ENCODE assay signal across 8 cellular contexts in genomic region chr7:101217388-101218235, GRCh38. TPM values are rescaled to one million over a fixed set of nuclear protein-coding genes. Genes with fewer than 3 reads are reported as not detected.
A peak's percentile ranks its signal among the peaks of the same experiment; 100 is the strongest.
DNase-seq lines count a peak whose midpoint lies in the region; ATAC-seq and TF ChIP-seq lines count a peak whose summit lies in the region.

TSS of gene PLOD3 (minus strand) at chr7:101217581. CDS start at chr7:101217274, 307 bp downstream.
TSS of gene ZNHIT1 (plus strand) at chr7:101218165. CDS start at chr7:101218196, 31 bp downstream.

- H3K4me3 ChIP-seq in dorsolateral prefrontal cortex, result peak within 1 kb of the TSS; percentile 54 to 99 (median 88)
- H3K4me3 ChIP-seq in liver (ENCODE audit: low read depth in 1 of 3, low read length in 3 of 3), result peak within 1 kb of the TSS; percentile 71 to 95 (median 87)

- H3K36me3 Mint-ChIP-seq in activated CD4-positive, alpha-beta memory T cell treated with anti-CD3 and anti-CD28 coated beads for 36 hours, result peaks cover 14% of the 10 kb centered on the region

- CTCF ChIA-PET in activated CD4-positive, alpha-beta memory T cell treated with anti-CD3 and anti-CD28 coated beads for 36 hours (lab: Charles Lee), result interaction anchor here (0.6 to 7.4 kb wide), 17 partner anchors 15 to 584 kb away, joined by 3 to 62 read pairs (median 4); partner anchors contain the start of genes FIS1, TRIM56 and VGF

- peak in 37 of 56 donors; percentile 6 to 63 (median 31) for TF ChIP-seq CTCF in dorsolateral prefrontal cortex (IDR thresholded peaks at IDR 0.05 in 54 of 56, conservative IDR thresholded peaks at IDR 0.05 in 2 of 56; ENCODE audit: low read depth in 1 of 56, partially characterized antibody in 56 of 56)
- TF ChIP-seq CTCF in liver (IDR thresholded peaks at IDR 0.05; ENCODE audit: low read depth, low read length, missing input control), result peak; percentile 32

- POLR2A ChIA-PET in activated CD4-positive, alpha-beta memory T cell treated with anti-CD3 and anti-CD28 coated beads for 36 hours (lab: Charles Lee), result interaction anchor here (0.6 to 2.2 kb wide), 10 partner anchors 9 to 328 kb away, joined by 3 to 26 read pairs (median 4); partner anchors contain the start of genes CLDN15, FIS1, TRIM56 and UFSP1

- H3K27me3 Mint-ChIP-seq in activated CD4-positive, alpha-beta memory T cell treated with anti-CD3 and anti-CD28 coated beads for 36 hours, result no peaks in the 10 kb centered on the region

- H3K36me3 ChIP-seq in liver (ENCODE audit: control insufficient read depth in 4 of 4, insufficient read depth in 3 of 4, low read depth in 1 of 4, low read length in 3 of 4), result peaks cover 0 to 4% (median 2%) of the 10 kb centered on the region in 4 donors

- peak within 1 kb of the TSS; percentile 76 for H3K27ac Mint-ChIP-seq in activated CD4-positive, alpha-beta memory T cell treated with anti-CD3 and anti-CD28 coated beads for 36 hours

- no peaks in the 10 kb centered on the region for H3K9me3 Mint-ChIP-seq in activated CD4-positive, alpha-beta memory T cell treated with anti-CD3 and anti-CD28 coated beads for 36 hours

- no peaks in the 10 kb centered on the region for H3K27me3 ChIP-seq in dorsolateral prefrontal cortex
- H3K27me3 ChIP-seq in liver (ENCODE audit: control insufficient read depth in 4 of 4, insufficient read depth in 4 of 4, low read length in 3 of 4), result no peaks in the 10 kb centered on the region

- DNase-seq in CD1c-positive myeloid dendritic cell (ENCODE audit: extremely low spot score) (peak; percentile 100), NCI-H82 treated with DMSO at 0.1 percent for 48 hours (lab: John Stamatoyannopoulos, UW; ENCODE audit: unreplicated experiment) (peak; percentile 97), dorsolateral prefrontal cortex (peak; percentile 88 to 97 (median 94))
- peak; percentile 98 for DNase-seq in activated CD4-positive, alpha-beta memory T cell treated with anti-CD3 and anti-CD28 coated beads for 36 hours
- peak; percentile 97 for DNase-seq in stimulated activated CD4-positive, alpha-beta T cell treated with anti-CD3 and anti-CD28 coated beads, Interleukin-4, amount 100 ng/mL, for 24 hours

- TF ChIP-seq RAD21 in liver (IDR thresholded peaks at IDR 0.05), result peak; percentile 29 to 55

- H3K4me1 Mint-ChIP-seq in activated CD4-positive, alpha-beta memory T cell treated with anti-CD3 and anti-CD28 coated beads for 36 hours (ENCODE audit: low read depth), result peaks cover 35% of the 10 kb centered on the region

- H3K27ac ChIP-seq in dorsolateral prefrontal cortex, result peak within 1 kb of the TSS in 58 of 59 donors; percentile 75 to 99 (median 95)
- peak within 1 kb of the TSS; percentile 96 to 99 for H3K27ac ChIP-seq in liver (ENCODE audit: low read depth in 1 of 2, low read length in 2 of 2)

- WGBS in liver, result under 1% methylated on average over 57 of the region's 57 CpGs

- no peaks in the 10 kb centered on the region for H3K9me3 ChIP-seq in liver (ENCODE audit: control insufficient read depth in 4 of 4, low read length in 3 of 4)

- ATAC-seq in GM19438 (IDR thresholded peaks at IDR 0.05; ENCODE audit: low read depth, unreplicated experiment) (peak; percentile 71), HG03575 (IDR thresholded peaks at IDR 0.05; ENCODE audit: extremely low read depth, insufficient number of reproducible peaks, low FRiP score, unreplicated experiment) (peak; percentile 41)

- peak within 1 kb of the TSS; percentile 92 for H3K4me3 Mint-ChIP-seq in activated CD4-positive, alpha-beta memory T cell treated with anti-CD3 and anti-CD28 coated beads for 36 hours

- peak within 1 kb of the TSS; percentile 95 to 98 for H3K9ac ChIP-seq in liver (ENCODE audit: low read depth in 1 of 2, low read length in 2 of 2)

- intact Hi-C loops in activated CD4-positive, alpha-beta memory T cell treated with anti-CD3 and anti-CD28 coated beads for 36 hours (cut with micrococcal nuclease), result loop anchor here (1.0 to 10.0 kb wide), 2 partner anchors 27 to 133 kb away; partner anchors contain the start of gene TRIM56
- intact Hi-C loops in dorsolateral prefrontal cortex (cut with DNase I), result loop anchor here (1.0 to 10.0 kb wide), 7 partner anchors 26 to 353 kb away; partner anchors contain the start of genes ACHE (in 1 of the 2), AP1S1 (in 1 of the 2), FIS1 (in 1 of the 2) and VGF (in 1 of the 2)

- peaks cover 20 to 43% (median 37%) of the 10 kb centered on the region in 4 donors for H3K4me1 ChIP-seq in liver (ENCODE audit: control insufficient read depth in 4 of 4, insufficient read depth in 4 of 4, low read length in 3 of 4)

TF ChIP-seq in liver, 16 proteins besides CTCF, POLR2A, EP300 and RAD21:
- TF ChIP-seq GABPA (IDR thresholded peaks at IDR 0.05 in 1 of 2, conservative IDR thresholded peaks at IDR 0.05 in 1 of 2) (peak; percentile 79 to 93), RXRA (IDR thresholded peaks at IDR 0.05) (peak; percentile 36 to 47), SP1 (IDR thresholded peaks at IDR 0.05) (peak; percentile 70), EGR1 (IDR thresholded peaks at IDR 0.05; ENCODE audit: low read depth in 2 of 2) (peak; percentile 88 to 91), REST (IDR thresholded peaks at IDR 0.05) (peak; percentile 79), MAX (IDR thresholded peaks at IDR 0.05) (peak; percentile 30), NR2F2 (IDR thresholded peaks at IDR 0.05) (peak; percentile 51), HNF4G (IDR thresholded peaks at IDR 0.05) (no peak), YY1 (IDR thresholded peaks at IDR 0.05) (peak; percentile 99), TAF1 (conservative IDR thresholded peaks at IDR 0.05) (peak; percentile 20), JUND (IDR thresholded peaks at IDR 0.05) (peak in 1 of 2 donors; percentile 27), FOXA1 (IDR thresholded peaks at IDR 0.05) (no peak), ZBTB33 (IDR thresholded peaks at IDR 0.05) (no peak), FOXA2 (IDR thresholded peaks at IDR 0.05) (no peak), HNF4A (conservative IDR thresholded peaks at IDR 0.05) (peak; percentile 44 to 47), ATF3 (IDR thresholded peaks at IDR 0.05) (no peak)

RNA-seq across cellular contexts. Expression of gene PLOD3, which starts in this region (rescaled TPM):
- total RNA-seq in activated CD4-positive, alpha-beta memory T cell treated with anti-CD3 and anti-CD28 coated beads for 36 hours, result 10 to 100 TPM; 37.1 to 43.4 TPM
- 100 to 1,000 TPM in 12 of 120 experiments, 10 to 100 TPM in 108; 26.7 to 217 (median 56.2) TPM for total RNA-seq in dorsolateral prefrontal cortex
- total RNA-seq in liver, result 10 to 100 TPM; 19.4 to 32.1 TPM
- polyA plus RNA-seq in liver, result 10 to 100 TPM; 23.2 to 42.9 TPM

RNA-seq across cellular contexts. Expression of gene ZNHIT1, which starts in this region (rescaled TPM):
- 10 to 100 TPM; 40.2 to 42.8 TPM for total RNA-seq in activated CD4-positive, alpha-beta memory T cell treated with anti-CD3 and anti-CD28 coated beads for 36 hours
- total RNA-seq in dorsolateral prefrontal cortex, result 10 to 100 TPM; 36.5 to 63.3 (median 50.0) TPM
- total RNA-seq in liver, result 10 to 100 TPM; 52.7 to 74.9 TPM
- 100 to 1,000 TPM; 110 to 149 TPM for polyA plus RNA-seq in liver

Comparison
In these comparisons a context has a peak if more than half of its experiments do, and no peak if none do; other contexts are left out.
1. Peak in every context shown above with its lines: DNase-seq, ATAC-seq, H3K4me3 ChIP-seq and H3K27ac ChIP-seq.